ENCODE assay signal across 1 cellular context in genomic region chr1:182670032-182670431, GRCh38.
TF ChIP-seq lines count a peak whose summit lies in the region.

No MANE protein-coding gene starts in this region.

TF ChIP-seq in WTC11, 78 proteins besides CTCF, POLR2A, EP300 and RAD21 (continued from another document):
- no peak for TF ChIP-seq E2F5 (CRISPR knock-in tag; IDR thresholded peaks at IDR 0.05)
- no peak for TF ChIP-seq FOXJ3 (CRISPR knock-in tag; IDR thresholded peaks at IDR 0.05; ENCODE audit: borderline replicate concordance)
- TF ChIP-seq RELA (CRISPR knock-in tag; IDR thresholded peaks at IDR 0.05; ENCODE audit: borderline replicate concordance): no peak
- TF ChIP-seq NFYB (CRISPR knock-in tag; conservative IDR thresholded peaks at IDR 0.05; ENCODE audit: low read depth): peak; percentile 33; the same call in 1 of the 2 replicates
